ENCODE assay signal across 15 cellular contexts in genomic region chr3:37129871-37130270, GRCh38. TPM values are rescaled to one million over a fixed set of nuclear protein-coding genes. Genes with fewer than 3 reads are reported as not detected.
DNase-seq lines count a peak whose midpoint lies in the region; ATAC-seq and TF ChIP-seq lines count a peak whose summit lies in the region.
"Had no signal": no experiment of that assay in that cellular context is flagged by ENCODE, and none has a peak within 500 bp of the region (broad histone marks: within the 10 kb centered on the region; RNA-seq: fewer than 3 reads in every experiment).

No MANE protein-coding gene starts in this region.

- TF ChIP-seq CTCF in PC-3 (conservative IDR thresholded peaks at IDR 0.05; ENCODE audit: low read depth, low read length) (no peak), WERI-Rb-1 (IDR thresholded peaks at IDR 0.05; ENCODE audit: low read depth, low read length) (no peak)

- H3K9me2 ChIP-seq in PC-3 (replicated peaks; ENCODE audit: low read length): no peaks in the 10 kb centered on the region

- no peak overlapping the region for H3K4me2 ChIP-seq in PC-3 (ENCODE audit: low read length)
- H3K4me2 ChIP-seq: GM23338, smooth muscle cell had no signal

- DNase-seq in PC-3 (peak; percentile 57), kidney tubule cell (ENCODE audit: low spot score) (peak; percentile 11), SK-N-DZ (ENCODE audit: low spot score) (no peak), AG08395 (ENCODE audit: low spot score) (no peak), WERI-Rb-1 (no peak)
- DNase-seq: brain microvascular endothelial cell; kidney; NCI-H2029 treated with DMSO at 0.1 percent for 48 hours; stimulated activated CD8-positive, alpha-beta memory T cell treated with anti-CD3 and anti-CD28 coated beads, Interleukin-4, amount 100 ng/mL, for 48 hours; T1000 had no signal

- H3F3A ChIP-seq in PC-3 (ENCODE audit: low read length, unreplicated experiment): no peaks in the 10 kb centered on the region

- H3K9me3 ChIP-seq in PC-3 (ENCODE audit: low read length) (no peaks in the 10 kb centered on the region), WERI-Rb-1 (ENCODE audit: severe bottlenecking) (no peaks in the 10 kb centered on the region)
- H3K9me3 ChIP-seq: esophagus muscularis mucosa had no signal

- no peak overlapping the region for H2AFZ ChIP-seq in PC-3 (ENCODE audit: low read length)
- H2AFZ ChIP-seq: GM23338 had no signal

- no peak overlapping the region for H3K9ac ChIP-seq in PC-3 (ENCODE audit: low read length)

- no TSS peak for BruUV-seq in PC-3 (replicated peaks; lab: Mats Ljungman, UMichigan)

- ATAC-seq in GM18868 (IDR thresholded peaks at IDR 0.05; ENCODE audit: unreplicated experiment): peak; percentile 61
- peak; percentile 53 for ATAC-seq in HG02588 (IDR thresholded peaks at IDR 0.05; ENCODE audit: unreplicated experiment)
- ATAC-seq in PC-3: peak; percentile 82
- ATAC-seq: GM23338 had no signal

- no peaks in the 10 kb centered on the region for H4K20me1 ChIP-seq in PC-3 (ENCODE audit: low read length)

- intact Hi-C loops in PC-3 (cut with micrococcal nuclease): no loop called here

- H3K27me3 ChIP-seq in PC-3 (ENCODE audit: low read length) (no peaks in the 10 kb centered on the region), WERI-Rb-1 (ENCODE audit: insufficient read depth, low read depth, severe bottlenecking) (no peaks in the 10 kb centered on the region)
- H3K27me3 ChIP-seq: brain microvascular endothelial cell, esophagus muscularis mucosa had no signal

- H3K36me3 ChIP-seq in PC-3 (ENCODE audit: low read depth, low read length): no peaks in the 10 kb centered on the region
- no peaks in the 10 kb centered on the region for H3K36me3 ChIP-seq in WERI-Rb-1
- H3K36me3 ChIP-seq: brain microvascular endothelial cell, esophagus muscularis mucosa had no signal

- peaks cover 5% of the 10 kb centered on the region; the same call in 1 of the 2 replicates for H3K4me1 ChIP-seq in PC-3 (ENCODE audit: insufficient read depth, low read length)

- peak overlapping the region; percentile 41 for H3K27ac ChIP-seq in PC-3 (ENCODE audit: low read length)
- no peak overlapping the region for H3K27ac ChIP-seq in WERI-Rb-1
- H3K27ac ChIP-seq: brain microvascular endothelial cell, esophagus muscularis mucosa had no signal

- no peak overlapping the region for H3K4me3 ChIP-seq in PC-3 (ENCODE audit: low read length)
- no peak overlapping the region for H3K4me3 ChIP-seq in WERI-Rb-1 (ENCODE audit: low read depth, low read length)
- H3K4me3 ChIP-seq: esophagus muscularis mucosa, GM23338, smooth muscle cell had no signal

- H3K79me2 ChIP-seq in PC-3 (ENCODE audit: low read length): peaks cover 26% of the 10 kb centered on the region; the same call in 1 of the 2 replicates

- CTCF ChIA-PET in PC-3 (lab: Charles Lee): no interaction called here

- POLR2A ChIA-PET in PC-3 (lab: Charles Lee; ENCODE audit: unreplicated experiment): no interaction called here

RNA-seq across cellular contexts. Expression of gene LRRFIP2, which starts 44.5 kb away (rescaled TPM):
- total RNA-seq in PC-3 (2014; rRNA removed): 54.7 and 69.1 TPM in 2 replicates
- 25.9 and 26.7 TPM in 2 replicates for polyA plus RNA-seq in SK-N-DZ (2014; cell fraction: cytosol; rRNA removed)
- polyA plus RNA-seq in SK-N-DZ (2014; cell fraction: nucleus; rRNA removed): 25.4 and 25.6 TPM in 2 replicates

Comparison
In these comparisons a context has a peak if more than half of its experiments do, and no peak if none do; other contexts are left out.
1. DNase-seq: peak in PC-3 (single experiment) and kidney tubule cell (single experiment); none in SK-N-DZ (single experiment), AG08395 (single experiment) and WERI-Rb-1 (single experiment).
2. Peak in every context shown above with its lines, with median percentiles within 50 percentile points of each other: ATAC-seq.